In genomic region chr5:135138116-135138850, GRCh38 we compare ENCODE assay signal across 12 cellular contexts.
DNase-seq lines count a peak whose midpoint lies in the region; ATAC-seq, FAIRE-seq and TF ChIP-seq lines count a peak whose summit lies in the region.
"Had no signal": no experiment of that assay in that cellular context is flagged by ENCODE, and none has a peak within 500 bp of the region (broad histone marks: within the 10 kb centered on the region; RNA-seq: fewer than 3 reads in every experiment).

No MANE protein-coding gene starts in this region.

- BruUV-seq in IMR-90 (replicated peaks; lab: Mats Ljungman, UMichigan) (no TSS peak), mammary epithelial cell (replicated peaks; lab: Mats Ljungman, UMichigan) (no TSS peak)

- POLR2A ChIA-PET in AG04450 (lab: Yijun Ruan, JAX) (interaction anchor here (0.6 to 4.2 kb wide), 8 partner anchors 57 to 284 kb away, joined by 3 to 27 read pairs (median 4); no protein-coding TSS in a partner anchor), IMR-90 (lab: Charles Lee; ENCODE audit: unreplicated experiment) (interaction anchor here (0.7 kb wide), 1 partner anchor 48 kb away, joined by 3 read pairs; no protein-coding TSS in a partner anchor)

- ATAC-seq in IMR-90 (ENCODE audit: low read depth), result no peak
- no peak for ATAC-seq in activated T-helper 17 cell treated with anti-CD3 and anti-CD28 coated beads, Interleukin-2, amount 50 U/mL, for 72 hours (replicated peaks)
- ATAC-seq: stimulated activated naive CD8-positive, alpha-beta T cell treated with anti-CD3 and anti-CD28 coated beads, Interleukin-15, Interleukin-2, amounts not matched to agents 100 U/mL and 50 U/mL, for 24 hours had no signal

- WGBS in IMR-90 (ENCODE audit: extremely low coverage in 2 of 2, insufficient read length in 1 of 2), 2 experiments, result no CpG with 5 or more reads among the region's 4 CpGs
- 72% methylated on average over 4 of the region's 4 CpGs for WGBS in mammary epithelial cell (ENCODE audit: low coverage, missing lambda C conversion rate)

- peak overlapping the region; percentile 93 for H3K23ac ChIP-seq in IMR-90 (ENCODE audit: low read depth, low read length)

- H3K36me3 ChIP-seq in IMR-90 (ENCODE audit: control insufficient read depth, insufficient read depth, low read length) (no peaks in the 10 kb centered on the region), mammary epithelial cell (ENCODE audit: insufficient read depth, low read length) (no peaks in the 10 kb centered on the region)
- H3K36me3 ChIP-seq: right atrium auricular region had no signal

- peak overlapping the region; percentile 88 for H3K56ac ChIP-seq in IMR-90 (ENCODE audit: extremely low read depth, insufficient read depth, low read length)

- H2BK5ac ChIP-seq in IMR-90 (ENCODE audit: low read depth, low read length, poor library complexity, severe bottlenecking), result peak overlapping the region; percentile 97

- H4K20me1 ChIP-seq in IMR-90 (ENCODE audit: insufficient read depth, low read length) (no peaks in the 10 kb centered on the region), mammary epithelial cell (ENCODE audit: insufficient read depth, low read length) (no peaks in the 10 kb centered on the region)

- peak overlapping the region; percentile 87; the same call in 2 of the 3 replicates for H2BK15ac ChIP-seq in IMR-90 (ENCODE audit: low read depth, low read length)

- H3K79me1 ChIP-seq in IMR-90 (ENCODE audit: low read depth in 1 of 2, low read length in 2 of 2), result peaks cover 0 to 24% of the 10 kb centered on the region in 2 experiments; a peak in 2 of 4 replicates

- H4K8ac ChIP-seq in IMR-90 (ENCODE audit: low read depth in 2 of 2, low read length in 2 of 2), result peak overlapping the region; percentile 49 to 92

- H2AK5ac ChIP-seq in IMR-90 (ENCODE audit: low read depth, low read length), result peak overlapping the region; percentile 99

- peak overlapping the region; percentile 98 for H2BK120ac ChIP-seq in IMR-90 (ENCODE audit: low read depth, low read length)

- no peak overlapping the region for H3K4me3 ChIP-seq in AG04450 (ENCODE audit: low read depth, low read length)
- no peak overlapping the region for H3K4me3 ChIP-seq in IMR-90 (ENCODE audit: insufficient read depth, low read depth, low read length)
- no peak overlapping the region for H3K4me3 ChIP-seq in mammary epithelial cell (replicated peaks in 1 of 3; ENCODE audit: insufficient read depth in 1 of 3, low read depth in 2 of 3, low read length in 3 of 3)
- H3K4me3 ChIP-seq: right atrium auricular region had no signal

- peaks cover 52% of the 10 kb centered on the region for H3K9me1 ChIP-seq in IMR-90 (ENCODE audit: insufficient read depth, low read length)

- no peak for TF ChIP-seq POLR2A in IMR-90 (IDR thresholded peaks at IDR 0.05; ENCODE audit: low read depth, low read length)

- FAIRE-seq in HTR-8/SVneo (lab: Jason Lieb, UNC) (no peak), RCC 7860 (lab: Jason Lieb, UNC) (no peak)

- H3K27ac ChIP-seq in AG04450 (ENCODE audit: low read depth, low read length), result peak overlapping the region; percentile 97
- peak overlapping the region; percentile 99 for H3K27ac ChIP-seq in IMR-90 (ENCODE audit: insufficient read depth, low read length)
- no peak overlapping the region for H3K27ac ChIP-seq in mammary epithelial cell (ENCODE audit: insufficient read depth, low read depth, low read length)
- H3K27ac ChIP-seq: KMS-11, right atrium auricular region had no signal

- H3K36me3 Mint-ChIP-seq in activated T-helper 17 cell treated with anti-CD3 and anti-CD28 coated beads, Interleukin-2, amount 50 U/mL, for 72 hours (ENCODE audit: low read depth), result no peaks in the 10 kb centered on the region

- H3K27me3 Mint-ChIP-seq in activated T-helper 17 cell treated with anti-CD3 and anti-CD28 coated beads, Interleukin-2, amount 50 U/mL, for 72 hours, result peaks cover 16% of the 10 kb centered on the region

- peak overlapping the region; percentile 58 for H3K4me2 ChIP-seq in IMR-90 (ENCODE audit: low read depth, low read length)
- peak overlapping the region; percentile 2 for H3K4me2 ChIP-seq in mammary epithelial cell (ENCODE audit: insufficient read depth, low read depth, low read length)
- H3K4me2 ChIP-seq: KMS-11 had no signal

- dilution Hi-C loops in IMR-90 (cut with HindIII; ENCODE audit: low sequenced_read_pairs, unreplicated experiment), result no loop called here
- dilution Hi-C loops in mammary epithelial cell (cut with HindIII; ENCODE audit: low sequenced_read_pairs), result no loop called here

- peak overlapping the region; percentile 99 for H4K91ac ChIP-seq in IMR-90 (ENCODE audit: insufficient read depth, low read depth, low read length)

- H3K27me3 ChIP-seq in AG04450 (ENCODE audit: control insufficient read depth, insufficient read depth, low read length) (no peaks in the 10 kb centered on the region), IMR-90 (ENCODE audit: control insufficient read depth, insufficient read depth, low read length) (no peaks in the 10 kb centered on the region), mammary epithelial cell (ENCODE audit: insufficient read depth, low read length) (no peaks in the 10 kb centered on the region)
- H3K27me3 ChIP-seq: right atrium auricular region had no signal

- H3K79me2 ChIP-seq in mammary epithelial cell (ENCODE audit: insufficient read depth, low read length), result no peaks in the 10 kb centered on the region

- peak overlapping the region; percentile 97 for H4K5ac ChIP-seq in IMR-90 (ENCODE audit: low read depth, low read length)

- intact Hi-C loops in IMR-90 (cut with micrococcal nuclease), result loop anchor here (2.0 to 5.0 kb wide), 2 partner anchors 49 to 105 kb away; no protein-coding TSS in a partner anchor
- intact Hi-C loops in mammary epithelial cell (cut with micrococcal nuclease), result loop anchor here (2.0 kb wide), 1 partner anchor 19 kb away; no protein-coding TSS in a partner anchor

- H3K4ac ChIP-seq in IMR-90 (ENCODE audit: low read depth, low read length), result peak overlapping the region; percentile 99

- H3K14ac ChIP-seq in IMR-90 (replicated peaks; ENCODE audit: low read depth, low read length), result peak overlapping the region; percentile 95

- H3K9me3 ChIP-seq in AG04450 (ENCODE audit: control insufficient read depth, insufficient read depth, low read length) (no peaks in the 10 kb centered on the region), IMR-90 (ENCODE audit: control insufficient read depth, insufficient read depth, low read length) (no peaks in the 10 kb centered on the region), mammary epithelial cell (replicated peaks; ENCODE audit: insufficient read depth, low read length) (no peaks in the 10 kb centered on the region)
- H3K9me3 ChIP-seq: right atrium auricular region had no signal

- peaks cover 3% of the 10 kb centered on the region for H3K4me1 Mint-ChIP-seq in activated T-helper 17 cell treated with anti-CD3 and anti-CD28 coated beads, Interleukin-2, amount 50 U/mL, for 72 hours

- no peak for TF ChIP-seq CTCF in AG04450 (IDR thresholded peaks at IDR 0.05; ENCODE audit: low read depth, low read length)
- no peak for TF ChIP-seq CTCF in IMR-90 (conservative IDR thresholded peaks at IDR 0.05; ENCODE audit: low read depth, low read length)
- TF ChIP-seq CTCF in mammary epithelial cell (conservative IDR thresholded peaks at IDR 0.05 in 1 of 2, IDR thresholded peaks at IDR 0.05 in 1 of 2; ENCODE audit: extremely low read depth in 1 of 2, insufficient read depth in 1 of 2, low read depth in 1 of 2, low read length in 2 of 2), result no peak

- H3K18ac ChIP-seq in IMR-90 (ENCODE audit: low read depth, low read length), result peak overlapping the region; percentile 98

- H3K4me3 Mint-ChIP-seq in activated T-helper 17 cell treated with anti-CD3 and anti-CD28 coated beads, Interleukin-2, amount 50 U/mL, for 72 hours, result no peak overlapping the region
- H3K4me3 Mint-ChIP-seq: endodermal cell had no signal

- CTCF ChIA-PET in AG04450 (lab: Charles Lee) (interaction anchor here (0.6 to 0.8 kb wide), 2 partner anchors 67 to 235 kb away, joined by 3 to 4 read pairs; no protein-coding TSS in a partner anchor), IMR-90 (lab: Yijun Ruan, JAX) (interaction anchor here (0.9 to 1.0 kb wide), 2 partner anchors 56 to 62 kb away, joined by 3 read pairs; no protein-coding TSS in a partner anchor), mammary epithelial cell (lab: Charles Lee; ENCODE audit: low non-redundant PET) (no interaction called here)

- H3K4me1 ChIP-seq in IMR-90 (ENCODE audit: control insufficient read depth, insufficient read depth, low read length) (peaks cover 45% of the 10 kb centered on the region), mammary epithelial cell (ENCODE audit: insufficient read depth, low read length) (peaks cover 56% of the 10 kb centered on the region)
- H3K4me1 ChIP-seq: right atrium auricular region had no signal

- peak overlapping the region; percentile 8; the same call in 1 of the 2 replicates for H3K9ac ChIP-seq in IMR-90 (ENCODE audit: low read depth, low read length)
- no peak overlapping the region for H3K9ac ChIP-seq in mammary epithelial cell (ENCODE audit: insufficient read depth, low read length)
- H3K9ac ChIP-seq: KMS-11 had no signal

- DNase-seq in AG04450 (ENCODE audit: low read depth, low spot score) (no peak), IMR-90 (peak; percentile 32), mammary epithelial cell (peak; percentile 65), mucosa of gallbladder (ENCODE audit: low spot score) (peak; percentile 45), NCI-H146 (lab: John Stamatoyannopoulos, UW) (no peak), HTR-8/SVneo (ENCODE audit: insufficient read length, low spot score) (no peak), RCC 7860 (ENCODE audit: low spot score) (no peak)
- DNase-seq: endodermal cell; stimulated activated naive CD8-positive, alpha-beta T cell treated with anti-CD3 and anti-CD28 coated beads, Interleukin-15, Interleukin-2, amounts not matched to agents 100 U/mL and 50 U/mL, for 24 hours had no signal

- H2AFZ ChIP-seq in IMR-90 (replicated peaks; ENCODE audit: low read length, poor library complexity), result peak overlapping the region; percentile 1
- peak overlapping the region; percentile 4 for H2AFZ ChIP-seq in mammary epithelial cell (ENCODE audit: low read depth, low read length)

- TF ChIP-seq RAD21 in IMR-90 (IDR thresholded peaks at IDR 0.05; ENCODE audit: low read length), result no peak

- no peak overlapping the region for H3K27ac Mint-ChIP-seq in activated T-helper 17 cell treated with anti-CD3 and anti-CD28 coated beads, Interleukin-2, amount 50 U/mL, for 72 hours
- H3K27ac Mint-ChIP-seq: endodermal cell had no signal

- peak overlapping the region; percentile 99 for H2BK20ac ChIP-seq in IMR-90 (ENCODE audit: low read depth, low read length)

- peak overlapping the region; percentile 97 for H2AK9ac ChIP-seq in IMR-90 (replicated peaks; ENCODE audit: low read depth, low read length, poor library complexity)

- in situ Hi-C loops in IMR-90 (cut with MboI; ENCODE audit: low sequenced_read_pairs), result no loop called here
- in situ Hi-C loops in mammary epithelial cell (cut with MboI; ENCODE audit: low sequenced_read_pairs in 2 of 2), result no loop called here

- H3K9me3 Mint-ChIP-seq in activated T-helper 17 cell treated with anti-CD3 and anti-CD28 coated beads, Interleukin-2, amount 50 U/mL, for 72 hours, result no peaks in the 10 kb centered on the region
- H3K9me3 Mint-ChIP-seq: endodermal cell had no signal

TF ChIP-seq in IMR-90, 13 proteins besides CTCF, POLR2A, EP300 and RAD21 (continues in another document):
- TF ChIP-seq MAFK (IDR thresholded peaks at IDR 0.05; ENCODE audit: low read depth, low read length), result no peak

Comparison
In these comparisons a context has a peak if more than half of its experiments do, and no peak if none do; other contexts are left out.
1. DNase-seq: peak in IMR-90 (single experiment), mammary epithelial cell (single experiment) and mucosa of gallbladder (single experiment); none in AG04450 (single experiment), NCI-H146 (single experiment), HTR-8/SVneo (single experiment) and RCC 7860 (single experiment).